22 cellular contexts compared by ENCODE assay signal in the genomic region with DNA sequence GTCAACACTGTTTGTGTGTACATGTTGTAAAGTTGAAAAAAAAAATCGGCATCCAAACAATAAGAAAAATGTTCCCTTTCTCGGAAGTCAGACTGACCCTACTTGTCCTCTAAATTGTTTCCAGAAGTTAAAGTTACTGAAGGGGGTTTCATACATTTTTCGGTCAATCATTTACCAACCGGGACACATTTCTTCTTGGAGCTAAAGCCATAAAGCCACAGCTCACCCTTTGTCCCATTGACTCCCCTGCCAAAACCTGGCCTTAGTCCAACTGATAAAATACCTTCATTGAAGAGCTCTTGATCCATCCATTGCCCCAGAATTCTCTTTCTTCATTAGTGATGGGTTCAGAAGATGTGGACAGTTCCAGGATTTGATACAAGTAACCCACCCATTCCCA.
DNase-seq lines count a peak whose midpoint lies in the region; ATAC-seq and TF ChIP-seq lines count a peak whose summit lies in the region.
"Had no signal": no experiment of that assay in that cellular context is flagged by ENCODE, and none has a peak within 500 bp of the region (broad histone marks: within the 10 kb centered on the region; RNA-seq: fewer than 3 reads in every experiment).

No MANE protein-coding gene starts in this region.

- peaks cover 4% of the 10 kb centered on the region for H3K9me3 Mint-ChIP-seq in glutamatergic neuron (ENCODE audit: unreplicated experiment)
- H3K9me3 Mint-ChIP-seq in activated CD8-positive, alpha-beta T cell treated with anti-CD3 and anti-CD28 coated beads for 36 hours, result no peaks in the 10 kb centered on the region
- H3K9me3 Mint-ChIP-seq: HFFc6 had no signal

- H3K36me3 Mint-ChIP-seq in glutamatergic neuron (ENCODE audit: unreplicated experiment), result no peaks in the 10 kb centered on the region
- H3K36me3 Mint-ChIP-seq in activated CD8-positive, alpha-beta T cell treated with anti-CD3 and anti-CD28 coated beads for 36 hours (ENCODE audit: low read depth), result no peaks in the 10 kb centered on the region

- peaks cover 0 to 14% of the 10 kb centered on the region in 2 donors for H3K4me1 ChIP-seq in ascending aorta
- H3K4me1 ChIP-seq in muscle layer of duodenum (ENCODE audit: control insufficient read depth in 1 of 2, insufficient read depth in 2 of 2, low read length in 2 of 2), result peaks cover 7% of the 10 kb centered on the region in 2 donors
- peaks cover 10% of the 10 kb centered on the region for H3K4me1 ChIP-seq in left ventricle myocardium inferior

- H3K36me3 ChIP-seq in ascending aorta (no peaks in the 10 kb centered on the region), muscle layer of duodenum (ENCODE audit: control insufficient read depth in 1 of 2, insufficient read depth in 2 of 2, low read length in 2 of 2) (no peaks in the 10 kb centered on the region), left ventricle myocardium inferior (no peaks in the 10 kb centered on the region)

- no peak for ATAC-seq in activated CD8-positive, alpha-beta T cell treated with anti-CD3 and anti-CD28 coated beads for 36 hours

- intact Hi-C loops in ascending aorta (cut with DNase I), result loop anchor here (5.0 to 10.0 kb wide), 2 partner anchors 290 to 822 kb away; no protein-coding TSS in a partner anchor
- intact Hi-C loops in activated CD8-positive, alpha-beta T cell treated with anti-CD3 and anti-CD28 coated beads for 36 hours (cut with micrococcal nuclease), result no loop called here
- intact Hi-C loops in left ventricle myocardium inferior (cut with micrococcal nuclease), result no loop called here

- no peak for TF ChIP-seq CTCF in ascending aorta (IDR thresholded peaks at IDR 0.05)
- no peak for TF ChIP-seq CTCF in glutamatergic neuron (IDR thresholded peaks at IDR 0.05; ENCODE audit: partially characterized antibody, unreplicated experiment)
- TF ChIP-seq CTCF in activated CD8-positive, alpha-beta T cell treated with anti-CD3 and anti-CD28 coated beads for 36 hours (IDR thresholded peaks at IDR 0.05), result no peak
- no peak for TF ChIP-seq CTCF in left ventricle myocardium inferior (IDR thresholded peaks at IDR 0.05; ENCODE audit: borderline replicate concordance)

- H3K27me3 Mint-ChIP-seq in glutamatergic neuron (ENCODE audit: unreplicated experiment), result peaks cover 2% of the 10 kb centered on the region
- H3K27me3 Mint-ChIP-seq in activated CD8-positive, alpha-beta T cell treated with anti-CD3 and anti-CD28 coated beads for 36 hours, result peaks cover 4% of the 10 kb centered on the region

- H3K4me3 Mint-ChIP-seq in glutamatergic neuron (ENCODE audit: unreplicated experiment), result no peak overlapping the region
- no peak overlapping the region for H3K4me3 Mint-ChIP-seq in activated CD8-positive, alpha-beta T cell treated with anti-CD3 and anti-CD28 coated beads for 36 hours
- H3K4me3 Mint-ChIP-seq: HFFc6 had no signal

- H3K27me3 ChIP-seq in ascending aorta, result no peaks in the 10 kb centered on the region
- no peaks in the 10 kb centered on the region for H3K27me3 ChIP-seq in muscle layer of duodenum (ENCODE audit: low read depth, low read length)
- H3K27me3 ChIP-seq in left ventricle myocardium inferior (ENCODE audit: low read depth), result peaks cover 21% of the 10 kb centered on the region

- DNase-seq in ACHN (peak; percentile 60), ascending aorta (ENCODE audit: low spot score in 2 of 2) (no peak), left kidney (ENCODE audit: low read depth, low spot score) (peak; percentile 51), ureter (ENCODE audit: low spot score) (no peak), glutamatergic neuron (no peak), left ventricle myocardium inferior (no peak)
- no peak for DNase-seq in activated CD8-positive, alpha-beta T cell treated with anti-CD3 and anti-CD28 coated beads for 36 hours
- DNase-seq: DMS153, GDM1, H7, HFFc6, Kasumi-1, MM.1S, NCI-H1105, NCI-H1694, NCI-H510A, NCI-H748 treated with DMSO at 0.1 percent for 48 hours, OCI-M1, SHP77 had no signal

- peak overlapping the region; percentile 40 to 57 for H3K27ac ChIP-seq in ascending aorta
- peak overlapping the region; percentile 28 for H3K27ac ChIP-seq in muscle layer of duodenum (ENCODE audit: low read length)
- no peak overlapping the region for H3K27ac ChIP-seq in left ventricle myocardium inferior (replicated peaks)
- H3K27ac ChIP-seq: 22Rv1 had no signal

- no peak overlapping the region for H3K27ac Mint-ChIP-seq in glutamatergic neuron (ENCODE audit: unreplicated experiment)
- no peak overlapping the region for H3K27ac Mint-ChIP-seq in activated CD8-positive, alpha-beta T cell treated with anti-CD3 and anti-CD28 coated beads for 36 hours
- H3K27ac Mint-ChIP-seq: HFFc6, IgD-negative memory B cell had no signal

- H3K9me3 ChIP-seq in ascending aorta, result no peaks in the 10 kb centered on the region
- no peaks in the 10 kb centered on the region for H3K9me3 ChIP-seq in muscle layer of duodenum (ENCODE audit: control insufficient read depth in 1 of 2, low read length in 2 of 2)
- no peaks in the 10 kb centered on the region for H3K9me3 ChIP-seq in left ventricle myocardium inferior (replicated peaks)

- in situ Hi-C loops in ACHN (cut with HindIII; ENCODE audit: low pct_ligation_motif_present, low pct_unique_long_range_greater_than_20kb, low sequenced_read_pairs), result no loop called here

- CTCF ChIA-PET in activated CD8-positive, alpha-beta T cell treated with anti-CD3 and anti-CD28 coated beads for 36 hours (lab: Charles Lee), result no interaction called here

- H3K4me3 ChIP-seq in ascending aorta (no peak overlapping the region), muscle layer of duodenum (ENCODE audit: low read depth in 1 of 2, low read length in 2 of 2) (no peak overlapping the region), left ventricle myocardium inferior (no peak overlapping the region)

- no peaks in the 10 kb centered on the region for H3K4me1 Mint-ChIP-seq in glutamatergic neuron (ENCODE audit: low read depth, unreplicated experiment)
- H3K4me1 Mint-ChIP-seq in activated CD8-positive, alpha-beta T cell treated with anti-CD3 and anti-CD28 coated beads for 36 hours (ENCODE audit: low read depth), result peaks cover 2% of the 10 kb centered on the region
- H3K4me1 Mint-ChIP-seq: IgD-negative memory B cell had no signal

- POLR2A ChIA-PET in activated CD8-positive, alpha-beta T cell treated with anti-CD3 and anti-CD28 coated beads for 36 hours (lab: Charles Lee), result no interaction called here

Comparison
In these comparisons a context has a peak if more than half of its experiments do, and no peak if none do; other contexts are left out.
1. DNase-seq: peak in ACHN (single experiment) and left kidney (single experiment); none in ascending aorta (0 of 2), ureter (single experiment), glutamatergic neuron (single experiment), activated CD8-positive, alpha-beta T cell treated with anti-CD3 and anti-CD28 coated beads for 36 hours (single experiment) and left ventricle myocardium inferior (single experiment).